2 cellular contexts compared by ENCODE assay signal in the genomic region with DNA sequence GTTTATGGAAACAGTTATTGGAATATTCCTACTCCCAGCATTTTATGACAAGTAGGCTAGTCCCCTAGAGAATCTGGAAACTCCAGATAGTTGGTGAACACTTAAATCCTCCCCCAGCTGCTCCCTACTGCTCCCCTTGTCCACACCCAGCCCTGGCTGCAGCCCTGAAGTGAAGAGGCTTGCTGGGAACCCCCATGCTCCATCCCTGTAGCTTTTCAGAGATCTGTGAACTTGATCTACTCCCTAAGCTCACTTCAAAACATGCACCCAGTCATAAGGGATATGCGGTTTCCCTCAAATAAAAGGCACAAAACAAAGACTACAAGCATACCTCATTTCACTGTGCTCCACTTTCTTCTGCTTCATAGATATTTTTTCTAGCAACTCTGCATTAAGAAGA.
TF ChIP-seq lines count a peak whose summit lies in the region.

No MANE protein-coding gene starts in this region.

TF ChIP-seq in GM23338, 12 proteins besides CTCF, POLR2A, EP300 and RAD21 (continued from another document):
- TF ChIP-seq, protein P1, sequence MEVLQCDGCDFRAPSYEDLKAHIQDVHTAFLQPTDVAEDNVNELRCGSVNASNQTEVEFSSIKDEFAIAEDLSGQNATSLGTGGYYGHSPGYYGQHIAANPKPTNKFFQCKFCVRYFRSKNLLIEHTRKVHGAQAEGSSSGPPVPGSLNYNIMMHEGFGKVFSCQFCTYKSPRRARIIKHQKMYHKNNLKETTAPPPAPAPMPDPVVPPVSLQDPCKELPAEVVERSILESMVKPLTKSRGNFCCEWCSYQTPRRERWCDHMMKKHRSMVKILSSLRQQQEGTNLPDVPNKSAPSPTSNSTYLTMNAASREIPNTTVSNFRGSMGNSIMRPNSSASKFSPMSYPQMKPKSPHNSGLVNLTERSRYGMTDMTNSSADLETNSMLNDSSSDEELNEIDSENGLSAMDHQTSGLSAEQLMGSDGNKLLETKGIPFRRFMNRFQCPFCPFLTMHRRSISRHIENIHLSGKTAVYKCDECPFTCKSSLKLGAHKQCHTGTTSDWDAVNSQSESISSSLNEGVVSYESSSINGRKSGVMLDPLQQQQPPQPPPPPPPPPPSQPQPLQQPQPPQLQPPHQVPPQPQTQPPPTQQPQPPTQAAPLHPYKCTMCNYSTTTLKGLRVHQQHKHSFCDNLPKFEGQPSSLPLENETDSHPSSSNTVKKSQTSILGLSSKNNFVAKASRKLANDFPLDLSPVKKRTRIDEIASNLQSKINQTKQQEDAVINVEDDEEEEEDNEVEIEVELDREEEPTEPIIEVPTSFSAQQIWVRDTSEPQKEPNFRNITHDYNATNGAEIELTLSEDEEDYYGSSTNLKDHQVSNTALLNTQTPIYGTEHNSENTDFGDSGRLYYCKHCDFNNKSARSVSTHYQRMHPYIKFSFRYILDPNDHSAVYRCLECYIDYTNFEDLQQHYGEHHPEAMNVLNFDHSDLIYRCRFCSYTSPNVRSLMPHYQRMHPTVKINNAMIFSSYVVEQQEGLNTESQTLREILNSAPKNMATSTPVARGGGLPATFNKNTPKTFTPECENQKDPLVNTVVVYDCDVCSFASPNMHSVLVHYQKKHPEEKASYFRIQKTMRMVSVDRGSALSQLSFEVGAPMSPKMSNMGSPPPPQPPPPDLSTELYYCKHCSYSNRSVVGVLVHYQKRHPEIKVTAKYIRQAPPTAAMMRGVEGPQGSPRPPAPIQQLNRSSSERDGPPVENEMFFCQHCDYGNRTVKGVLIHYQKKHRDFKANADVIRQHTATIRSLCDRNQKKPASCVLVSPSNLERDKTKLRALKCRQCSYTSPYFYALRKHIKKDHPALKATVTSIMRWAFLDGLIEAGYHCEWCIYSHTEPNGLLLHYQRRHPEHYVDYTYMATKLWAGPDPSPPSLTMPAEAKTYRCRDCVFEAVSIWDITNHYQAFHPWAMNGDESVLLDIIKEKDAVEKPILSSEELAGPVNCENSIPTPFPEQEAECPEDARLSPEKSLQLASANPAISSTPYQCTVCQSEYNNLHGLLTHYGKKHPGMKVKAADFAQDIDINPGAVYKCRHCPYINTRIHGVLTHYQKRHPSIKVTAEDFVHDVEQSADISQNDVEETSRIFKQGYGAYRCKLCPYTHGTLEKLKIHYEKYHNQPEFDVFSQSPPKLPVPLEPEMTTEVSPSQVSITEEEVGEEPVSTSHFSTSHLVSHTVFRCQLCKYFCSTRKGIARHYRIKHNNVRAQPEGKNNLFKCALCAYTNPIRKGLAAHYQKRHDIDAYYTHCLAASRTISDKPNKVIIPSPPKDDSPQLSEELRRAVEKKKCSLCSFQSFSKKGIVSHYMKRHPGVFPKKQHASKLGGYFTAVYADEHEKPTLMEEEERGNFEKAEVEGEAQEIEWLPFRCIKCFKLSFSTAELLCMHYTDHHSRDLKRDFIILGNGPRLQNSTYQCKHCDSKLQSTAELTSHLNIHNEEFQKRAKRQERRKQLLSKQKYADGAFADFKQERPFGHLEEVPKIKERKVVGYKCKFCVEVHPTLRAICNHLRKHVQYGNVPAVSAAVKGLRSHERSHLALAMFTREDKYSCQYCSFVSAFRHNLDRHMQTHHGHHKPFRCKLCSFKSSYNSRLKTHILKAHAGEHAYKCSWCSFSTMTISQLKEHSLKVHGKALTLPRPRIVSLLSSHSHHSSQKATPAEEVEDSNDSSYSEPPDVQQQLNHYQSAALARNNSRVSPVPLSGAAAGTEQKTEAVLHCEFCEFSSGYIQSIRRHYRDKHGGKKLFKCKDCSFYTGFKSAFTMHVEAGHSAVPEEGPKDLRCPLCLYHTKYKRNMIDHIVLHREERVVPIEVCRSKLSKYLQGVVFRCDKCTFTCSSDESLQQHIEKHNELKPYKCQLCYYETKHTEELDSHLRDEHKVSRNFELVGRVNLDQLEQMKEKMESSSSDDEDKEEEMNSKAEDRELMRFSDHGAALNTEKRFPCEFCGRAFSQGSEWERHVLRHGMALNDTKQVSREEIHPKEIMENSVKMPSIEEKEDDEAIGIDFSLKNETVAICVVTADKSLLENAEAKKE (CRISPR knock-in tag; IDR thresholded peaks at IDR 0.05): no peak
- TF ChIP-seq POLR2AphosphoS5 (IDR thresholded peaks at IDR 0.05; ENCODE audit: low read depth): no peak
- no peak for TF ChIP-seq ZNF114 (CRISPR knock-in tag; IDR thresholded peaks at IDR 0.05)
TF ChIP-seq in GM23338: peak in this region for 0.

TF ChIP-seq in WTC11, 78 proteins besides CTCF, POLR2A, EP300 and RAD21 (continued from another document):
- TF ChIP-seq, protein P2, sequence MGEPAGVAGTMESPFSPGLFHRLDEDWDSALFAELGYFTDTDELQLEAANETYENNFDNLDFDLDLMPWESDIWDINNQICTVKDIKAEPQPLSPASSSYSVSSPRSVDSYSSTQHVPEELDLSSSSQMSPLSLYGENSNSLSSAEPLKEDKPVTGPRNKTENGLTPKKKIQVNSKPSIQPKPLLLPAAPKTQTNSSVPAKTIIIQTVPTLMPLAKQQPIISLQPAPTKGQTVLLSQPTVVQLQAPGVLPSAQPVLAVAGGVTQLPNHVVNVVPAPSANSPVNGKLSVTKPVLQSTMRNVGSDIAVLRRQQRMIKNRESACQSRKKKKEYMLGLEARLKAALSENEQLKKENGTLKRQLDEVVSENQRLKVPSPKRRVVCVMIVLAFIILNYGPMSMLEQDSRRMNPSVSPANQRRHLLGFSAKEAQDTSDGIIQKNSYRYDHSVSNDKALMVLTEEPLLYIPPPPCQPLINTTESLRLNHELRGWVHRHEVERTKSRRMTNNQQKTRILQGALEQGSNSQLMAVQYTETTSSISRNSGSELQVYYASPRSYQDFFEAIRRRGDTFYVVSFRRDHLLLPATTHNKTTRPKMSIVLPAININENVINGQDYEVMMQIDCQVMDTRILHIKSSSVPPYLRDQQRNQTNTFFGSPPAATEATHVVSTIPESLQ (CRISPR knock-in tag; IDR thresholded peaks at IDR 0.05): no peak
- TF ChIP-seq ZNF263 (CRISPR knock-in tag; IDR thresholded peaks at IDR 0.05; ENCODE audit: low read depth) (no peak), NR1H2 (CRISPR knock-in tag; IDR thresholded peaks at IDR 0.05) (no peak), MXD4 (CRISPR knock-in tag; IDR thresholded peaks at IDR 0.05; ENCODE audit: borderline replicate concordance) (no peak), MYBL2 (CRISPR knock-in tag; IDR thresholded peaks at IDR 0.05) (no peak), NR2C2 (CRISPR knock-in tag; IDR thresholded peaks at IDR 0.05) (no peak), RELA (CRISPR knock-in tag; IDR thresholded peaks at IDR 0.05; ENCODE audit: borderline replicate concordance) (no peak), TEAD1 (CRISPR knock-in tag; IDR thresholded peaks at IDR 0.05) (no peak), PRDM15 (CRISPR knock-in tag; IDR thresholded peaks at IDR 0.05) (no peak), ZSCAN18 (CRISPR knock-in tag; IDR thresholded peaks at IDR 0.05) (no peak), GRHL2 (CRISPR knock-in tag; IDR thresholded peaks at IDR 0.05; ENCODE audit: insufficient replicate concordance, severe bottlenecking) (no peak), ELF4 (CRISPR knock-in tag; IDR thresholded peaks at IDR 0.05; ENCODE audit: low read depth) (no peak)
- TF ChIP-seq, protein P3, sequence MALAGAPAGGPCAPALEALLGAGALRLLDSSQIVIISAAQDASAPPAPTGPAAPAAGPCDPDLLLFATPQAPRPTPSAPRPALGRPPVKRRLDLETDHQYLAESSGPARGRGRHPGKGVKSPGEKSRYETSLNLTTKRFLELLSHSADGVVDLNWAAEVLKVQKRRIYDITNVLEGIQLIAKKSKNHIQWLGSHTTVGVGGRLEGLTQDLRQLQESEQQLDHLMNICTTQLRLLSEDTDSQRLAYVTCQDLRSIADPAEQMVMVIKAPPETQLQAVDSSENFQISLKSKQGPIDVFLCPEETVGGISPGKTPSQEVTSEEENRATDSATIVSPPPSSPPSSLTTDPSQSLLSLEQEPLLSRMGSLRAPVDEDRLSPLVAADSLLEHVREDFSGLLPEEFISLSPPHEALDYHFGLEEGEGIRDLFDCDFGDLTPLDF (CRISPR knock-in tag; IDR thresholded peaks at IDR 0.05): no peak
- TF ChIP-seq, protein P4, sequence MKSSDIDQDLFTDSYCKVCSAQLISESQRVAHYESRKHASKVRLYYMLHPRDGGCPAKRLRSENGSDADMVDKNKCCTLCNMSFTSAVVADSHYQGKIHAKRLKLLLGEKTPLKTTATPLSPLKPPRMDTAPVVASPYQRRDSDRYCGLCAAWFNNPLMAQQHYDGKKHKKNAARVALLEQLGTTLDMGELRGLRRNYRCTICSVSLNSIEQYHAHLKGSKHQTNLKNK (CRISPR knock-in tag; IDR thresholded peaks at IDR 0.05): no peak
- TF ChIP-seq, protein P5, sequence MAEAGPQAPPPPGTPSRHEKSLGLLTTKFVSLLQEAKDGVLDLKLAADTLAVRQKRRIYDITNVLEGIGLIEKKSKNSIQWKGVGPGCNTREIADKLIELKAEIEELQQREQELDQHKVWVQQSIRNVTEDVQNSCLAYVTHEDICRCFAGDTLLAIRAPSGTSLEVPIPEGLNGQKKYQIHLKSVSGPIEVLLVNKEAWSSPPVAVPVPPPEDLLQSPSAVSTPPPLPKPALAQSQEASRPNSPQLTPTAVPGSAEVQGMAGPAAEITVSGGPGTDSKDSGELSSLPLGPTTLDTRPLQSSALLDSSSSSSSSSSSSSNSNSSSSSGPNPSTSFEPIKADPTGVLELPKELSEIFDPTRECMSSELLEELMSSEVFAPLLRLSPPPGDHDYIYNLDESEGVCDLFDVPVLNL (CRISPR knock-in tag; IDR thresholded peaks at IDR 0.05; ENCODE audit: borderline replicate concordance, low read depth): no peak
